Comparison of ENCODE assay signal across 7 cellular contexts in the genomic region with DNA sequence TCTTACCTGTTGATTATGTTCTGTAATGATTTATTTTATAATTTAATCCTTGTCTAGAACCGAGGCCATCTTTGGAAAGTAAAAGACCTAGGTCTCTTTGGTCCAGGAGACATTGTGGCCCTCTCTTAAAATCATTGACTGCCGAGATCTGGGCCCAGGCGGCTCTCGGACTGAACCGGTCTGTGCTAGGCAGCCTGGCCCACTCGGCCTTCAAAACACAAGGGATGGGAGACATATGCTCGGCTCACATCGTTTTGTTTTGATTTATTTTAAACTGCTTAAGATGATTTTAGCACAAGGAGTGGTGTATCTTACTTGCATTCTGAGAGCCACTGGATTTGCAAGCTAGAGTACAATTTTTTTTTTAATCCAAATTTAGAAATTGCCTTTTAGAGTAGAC.
DNase-seq lines count a peak whose midpoint lies in the region; ATAC-seq and TF ChIP-seq lines count a peak whose summit lies in the region.

No MANE protein-coding gene starts in this region.

- no peaks in the 10 kb centered on the region for H3K27me3 ChIP-seq in stomach

- H3K27ac ChIP-seq in stomach: peak overlapping the region; percentile 37 to 100 (median 99)

- DNase-seq in HS-27A (ENCODE audit: low read depth) (peak; percentile 48), activated B cell treated with CpG ODN at 0.5 μM for 24 hours (no peak), inferior parietal cortex (ENCODE audit: extremely low spot score) (peak; percentile 62), stomach (peak; percentile 25), NCI-H774 (lab: John Stamatoyannopoulos, UW) (no peak), HK-2 (ENCODE audit: unreplicated experiment) (no peak)

- H3K4me3 Mint-ChIP-seq in activated B cell treated with CpG ODN at 0.5 μM for 24 hours: no peak overlapping the region

- TF ChIP-seq EP300 in stomach (IDR thresholded peaks at IDR 0.05): no peak

- H3K4me1 Mint-ChIP-seq in activated B cell treated with CpG ODN at 0.5 μM for 24 hours: peaks cover 54% of the 10 kb centered on the region

- no peaks in the 10 kb centered on the region for H3K27me3 Mint-ChIP-seq in activated B cell treated with CpG ODN at 0.5 μM for 24 hours

- H3K4me3 ChIP-seq in stomach: peak overlapping the region in 3 of 4 donors; percentile 16 to 80 (median 68)

- no peak for TF ChIP-seq POLR2A in stomach (IDR thresholded peaks at IDR 0.05)

- peaks cover 0 to 3% (median 0%) of the 10 kb centered on the region in 4 donors for H3K36me3 ChIP-seq in stomach

- WGBS in stomach, 5 donors: 47 to 62% (median 55%) methylated on average over 8 of the region's 8 CpGs

- no peak for ATAC-seq in activated B cell treated with CpG ODN at 0.5 μM for 24 hours (ENCODE audit: low read depth)
- ATAC-seq in GM21528 (IDR thresholded peaks at IDR 0.05; ENCODE audit: low FRiP score, unreplicated experiment): no peak

- peak overlapping the region; percentile 91 for H3K27ac Mint-ChIP-seq in activated B cell treated with CpG ODN at 0.5 μM for 24 hours

- peaks cover 77 to 93% (median 86%) of the 10 kb centered on the region in 4 donors for H3K4me1 ChIP-seq in stomach

- intact Hi-C loops in activated B cell treated with CpG ODN at 0.5 μM for 24 hours (cut with micrococcal nuclease): no loop called here
- intact Hi-C loops in stomach (cut with DNase I; ENCODE audit: low total_unique reads): no loop called here

- CTCF ChIA-PET in activated B cell treated with CpG ODN at 0.5 μM for 24 hours (lab: Charles Lee): no interaction called here

- no peaks in the 10 kb centered on the region for H3K9me3 Mint-ChIP-seq in activated B cell treated with CpG ODN at 0.5 μM for 24 hours

- H3K9me3 ChIP-seq in stomach: no peaks in the 10 kb centered on the region

- POLR2A ChIA-PET in activated B cell treated with CpG ODN at 0.5 μM for 24 hours (lab: Charles Lee): interaction anchor here (0.6 to 7.2 kb wide), 4 partner anchors 12 to 197 kb away, joined by 3 to 79 read pairs (median 12); no protein-coding TSS in a partner anchor

- TF ChIP-seq CTCF in activated B cell treated with CpG ODN at 0.5 μM for 24 hours (IDR thresholded peaks at IDR 0.05) (no peak), stomach (IDR thresholded peaks at IDR 0.05) (no peak)

- peaks cover 4% of the 10 kb centered on the region for H3K36me3 Mint-ChIP-seq in activated B cell treated with CpG ODN at 0.5 μM for 24 hours (ENCODE audit: low read depth)

Comparison
In these comparisons a context has a peak if more than half of its experiments do, and no peak if none do; other contexts are left out.
1. DNase-seq: peak in HS-27A (single experiment), inferior parietal cortex (single experiment) and stomach (single experiment); none in activated B cell treated with CpG ODN at 0.5 μM for 24 hours (single experiment), NCI-H774 (single experiment) and HK-2 (single experiment).